1 cellular context compared by ENCODE assay signal in the genomic region with DNA sequence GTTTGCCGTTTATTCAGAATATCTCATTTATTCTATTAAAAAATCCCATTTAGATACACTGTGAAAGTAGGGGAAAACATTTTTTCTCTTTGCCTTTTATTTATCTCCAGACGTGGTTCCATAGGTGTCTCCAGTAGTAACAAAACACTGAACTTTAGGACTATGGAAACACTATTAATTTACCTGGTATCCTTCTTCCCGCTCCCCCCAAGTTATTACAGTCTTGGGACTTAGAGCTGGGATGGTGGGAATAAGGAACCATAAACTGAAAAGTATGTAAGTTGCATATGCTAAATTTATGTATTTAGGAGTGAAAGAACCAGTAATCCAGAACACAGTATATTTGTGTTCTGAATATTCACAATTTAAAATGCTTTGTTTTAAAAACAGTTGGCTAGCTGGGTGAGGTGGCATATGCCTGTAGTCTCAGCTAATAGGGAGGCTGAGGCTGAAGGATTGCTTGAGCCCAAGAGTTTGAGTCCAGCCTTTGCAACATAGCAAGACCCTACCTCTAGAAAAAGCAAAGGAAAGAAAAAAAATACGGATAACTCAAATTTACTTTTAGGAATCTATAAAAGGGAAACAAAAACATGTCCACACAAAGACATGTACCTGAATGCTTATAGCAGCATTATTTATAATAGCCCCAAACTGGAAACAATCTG.
TF ChIP-seq lines count a peak whose summit lies in the region.

No MANE protein-coding gene starts in this region.

TF ChIP-seq in endothelial cell of umbilical vein, 7 proteins besides CTCF, POLR2A, EP300 and RAD21:
- no peak for TF ChIP-seq FOS (IDR thresholded peaks at IDR 0.05; ENCODE audit: borderline replicate concordance, insufficient read depth, low read length)
- TF ChIP-seq MYC (IDR thresholded peaks at IDR 0.05; ENCODE audit: low read depth, low read length), result no peak
- no peak for TF ChIP-seq JUN (IDR thresholded peaks at IDR 0.05; ENCODE audit: borderline replicate concordance, insufficient read depth, insufficient read length, low read depth)
- TF ChIP-seq, protein P1, sequence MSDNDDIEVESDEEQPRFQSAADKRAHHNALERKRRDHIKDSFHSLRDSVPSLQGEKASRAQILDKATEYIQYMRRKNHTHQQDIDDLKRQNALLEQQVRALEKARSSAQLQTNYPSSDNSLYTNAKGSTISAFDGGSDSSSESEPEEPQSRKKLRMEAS (IDR thresholded peaks at IDR 0.05; ENCODE audit: insufficient read depth, insufficient read length), result no peak
- no peak for TF ChIP-seq GATA2 (IDR thresholded peaks at IDR 0.05; ENCODE audit: insufficient read depth, insufficient read length, low read depth, low read length)
- TF ChIP-seq POLR2AphosphoS5 (IDR thresholded peaks at IDR 0.05; ENCODE audit: insufficient read depth, low read depth, low read length), result no peak
- no peak for TF ChIP-seq EZH2 (IDR thresholded peaks at IDR 0.05; ENCODE audit: borderline replicate concordance, low read depth, low read length, severe bottlenecking)
